ENCODE assay signal across 11 cellular contexts in genomic region chr11:96052921-96053631, GRCh38.
DNase-seq lines count a peak whose midpoint lies in the region; FAIRE-seq and TF ChIP-seq lines count a peak whose summit lies in the region.
"Had no signal": no experiment of that assay in that cellular context is flagged by ENCODE, and none has a peak within 500 bp of the region (broad histone marks: within the 10 kb centered on the region; RNA-seq: fewer than 3 reads in every experiment).

No MANE protein-coding gene starts in this region.

- no peaks in the 10 kb centered on the region for H3K27me3 Mint-ChIP-seq in activated naive CD4-positive, alpha-beta T cell treated with anti-CD3 and anti-CD28 coated beads, Interleukin-2, amount 50 U/mL, for 24 hours
- H3K27me3 Mint-ChIP-seq: CD4-positive, CD25-positive, alpha-beta regulatory T cell had no signal

- no peak overlapping the region for H3K4me2 ChIP-seq in Karpas-422 (ENCODE audit: low read depth, low read length, poor library complexity, severe bottlenecking)

- H4K20me1 ChIP-seq in Karpas-422 (ENCODE audit: insufficient read depth, low read depth, low read length), result no peaks in the 10 kb centered on the region

- intact Hi-C loops in esophagus squamous epithelium (cut with DNase I), result no loop called here

- no peaks in the 10 kb centered on the region for H3K36me3 ChIP-seq in Karpas-422 (ENCODE audit: insufficient read depth, low read length)
- H3K36me3 ChIP-seq in bronchial epithelial cell (ENCODE audit: control insufficient read depth, insufficient read depth, low read length), result no peaks in the 10 kb centered on the region
- H3K36me3 ChIP-seq in suprapubic skin, result no peaks in the 10 kb centered on the region
- H3K36me3 ChIP-seq in esophagus squamous epithelium, result no peaks in the 10 kb centered on the region
- H3K36me3 ChIP-seq: sigmoid colon had no signal

- no peaks in the 10 kb centered on the region for H3K27me3 ChIP-seq in Karpas-422 (ENCODE audit: low read length)
- H3K27me3 ChIP-seq in bronchial epithelial cell (ENCODE audit: control insufficient read depth, insufficient read depth, low read length), result no peaks in the 10 kb centered on the region
- H3K27me3 ChIP-seq in suprapubic skin, result no peaks in the 10 kb centered on the region
- H3K27me3 ChIP-seq in esophagus squamous epithelium, result no peaks in the 10 kb centered on the region
- H3K27me3 ChIP-seq: sigmoid colon had no signal

- no peak overlapping the region for H3K9ac ChIP-seq in Karpas-422 (ENCODE audit: low read length)

- H3K4me1 Mint-ChIP-seq in activated naive CD4-positive, alpha-beta T cell treated with anti-CD3 and anti-CD28 coated beads, Interleukin-2, amount 50 U/mL, for 24 hours, result peaks cover 87% of the 10 kb centered on the region

- H3K4me3 ChIP-seq in Karpas-422 (ENCODE audit: low read length), result no peak overlapping the region
- no peak overlapping the region for H3K4me3 ChIP-seq in bronchial epithelial cell (ENCODE audit: low read depth, low read length)
- H3K4me3 ChIP-seq in suprapubic skin, result no peak overlapping the region
- no peak overlapping the region for H3K4me3 ChIP-seq in esophagus squamous epithelium
- H3K4me3 ChIP-seq: sigmoid colon had no signal

- TF ChIP-seq POLR2A in suprapubic skin (IDR thresholded peaks at IDR 0.05), result no peak
- TF ChIP-seq POLR2A in esophagus squamous epithelium (IDR thresholded peaks at IDR 0.05), result no peak

- H2AFZ ChIP-seq in Karpas-422 (ENCODE audit: low read length), result no peak overlapping the region; the same call in 1 of the 2 replicates

- 60% methylated on average over 2 of the region's 2 CpGs for WGBS in suprapubic skin
- WGBS in esophagus squamous epithelium, 2 donors, result 47 to 63% methylated on average over 2 of the region's 2 CpGs

- H3K36me3 Mint-ChIP-seq in activated naive CD4-positive, alpha-beta T cell treated with anti-CD3 and anti-CD28 coated beads, Interleukin-2, amount 50 U/mL, for 24 hours, result peaks cover 36% of the 10 kb centered on the region

- no peak for DNase-seq in activated naive CD4-positive, alpha-beta T cell treated with anti-CD3 and anti-CD28 coated beads, Interleukin-2, amount 50 U/mL, for 16 hours
- DNase-seq in Karpas-422, result peak; percentile 64
- DNase-seq in bronchial epithelial cell (ENCODE audit: low read depth), result peak; percentile 27
- DNase-seq in suprapubic skin (ENCODE audit: low spot score in 2 of 2), result no peak
- DNase-seq in esophagus squamous epithelium (lab: John Stamatoyannopoulos, UW), result no peak
- no peak for DNase-seq in T1000 (lab: John Stamatoyannopoulos, UW)
- no peak for DNase-seq in activated CD4-positive, alpha-beta T cell treated with anti-CD3 and anti-CD28 coated beads for 4 hours
- DNase-seq: activated naive CD4-positive, alpha-beta T cell; CD4-positive, CD25-positive, alpha-beta regulatory T cell; sigmoid colon had no signal

- H3K4me1 ChIP-seq in Karpas-422 (ENCODE audit: low read length) (peaks cover 13% of the 10 kb centered on the region), suprapubic skin (peaks cover 35% of the 10 kb centered on the region), esophagus squamous epithelium (peaks cover 0 to 38% (median 6%) of the 10 kb centered on the region in 3 donors)

- no peak for TF ChIP-seq CTCF in bronchial epithelial cell (IDR thresholded peaks at IDR 0.05; ENCODE audit: insufficient read depth, low read length, severe bottlenecking)
- no peak for TF ChIP-seq CTCF in suprapubic skin (IDR thresholded peaks at IDR 0.05)
- TF ChIP-seq CTCF in esophagus squamous epithelium (IDR thresholded peaks at IDR 0.05), result peak in 1 of 6 experiments; percentile 10

- FAIRE-seq in bronchial epithelial cell (lab: Jason Lieb, UNC), result no peak

- TF ChIP-seq EP300 in suprapubic skin (IDR thresholded peaks at IDR 0.05), result no peak

- no peaks in the 10 kb centered on the region for H3K79me2 ChIP-seq in Karpas-422 (ENCODE audit: low read length)

- H3K9me2 ChIP-seq in Karpas-422 (replicated peaks; ENCODE audit: insufficient read depth, low read length), result no peaks in the 10 kb centered on the region

- H3K9me3 Mint-ChIP-seq in activated naive CD4-positive, alpha-beta T cell treated with anti-CD3 and anti-CD28 coated beads, Interleukin-2, amount 50 U/mL, for 24 hours, result peaks cover 10% of the 10 kb centered on the region
- H3K9me3 Mint-ChIP-seq: CD4-positive, CD25-positive, alpha-beta regulatory T cell had no signal

- H3K9me3 ChIP-seq in Karpas-422 (ENCODE audit: low read length) (no peaks in the 10 kb centered on the region), suprapubic skin (no peaks in the 10 kb centered on the region), esophagus squamous epithelium (no peaks in the 10 kb centered on the region)
- H3K9me3 ChIP-seq: sigmoid colon had no signal

- no peak overlapping the region for H3K27ac ChIP-seq in Karpas-422 (ENCODE audit: low read length)
- peak overlapping the region; percentile 20 for H3K27ac ChIP-seq in suprapubic skin
- no peak overlapping the region for H3K27ac ChIP-seq in esophagus squamous epithelium
- H3K27ac ChIP-seq: sigmoid colon had no signal

- peak overlapping the region; percentile 61 for H3K27ac Mint-ChIP-seq in activated naive CD4-positive, alpha-beta T cell treated with anti-CD3 and anti-CD28 coated beads, Interleukin-2, amount 50 U/mL, for 24 hours

- H3K4me3 Mint-ChIP-seq in activated naive CD4-positive, alpha-beta T cell treated with anti-CD3 and anti-CD28 coated beads, Interleukin-2, amount 50 U/mL, for 24 hours, result no peak overlapping the region
- H3K4me3 Mint-ChIP-seq: CD4-positive, CD25-positive, alpha-beta regulatory T cell had no signal

Comparison
In these comparisons a context has a peak if more than half of its experiments do, and no peak if none do; other contexts are left out.
1. DNase-seq: peak in Karpas-422 (single experiment) and bronchial epithelial cell (single experiment); none in activated naive CD4-positive, alpha-beta T cell treated with anti-CD3 and anti-CD28 coated beads, Interleukin-2, amount 50 U/mL, for 16 hours (single experiment), suprapubic skin (0 of 2), esophagus squamous epithelium (single experiment), T1000 (single experiment) and activated CD4-positive, alpha-beta T cell treated with anti-CD3 and anti-CD28 coated beads for 4 hours (0 of 2).